In genomic region chr17:62629556-62630364, GRCh38 we compare ENCODE assay signal across 1 cellular context.
TF ChIP-seq lines count a peak whose summit lies in the region.

No MANE protein-coding gene starts in this region.

TF ChIP-seq in HepG2, 621 proteins besides CTCF, POLR2A, EP300 and RAD21 (continued from another document):
- TF ChIP-seq ZNF614 (CRISPR knock-in tag; IDR thresholded peaks at IDR 0.05; ENCODE audit: borderline replicate concordance), result no peak
- no peak for TF ChIP-seq ZNF33B (CRISPR knock-in tag; IDR thresholded peaks at IDR 0.05)
- TF ChIP-seq ZNF180 (CRISPR knock-in tag; IDR thresholded peaks at IDR 0.05; ENCODE audit: borderline replicate concordance, low read depth), result no peak
- TF ChIP-seq SALL2 (CRISPR knock-in tag; IDR thresholded peaks at IDR 0.05), result no peak
- TF ChIP-seq ZNF607 (CRISPR knock-in tag; IDR thresholded peaks at IDR 0.05; ENCODE audit: borderline replicate concordance), result no peak
- no peak for TF ChIP-seq HOXA5 (CRISPR knock-in tag; IDR thresholded peaks at IDR 0.05)
- no peak for TF ChIP-seq HOXD1 (CRISPR knock-in tag; IDR thresholded peaks at IDR 0.05)
- no peak for TF ChIP-seq HOXA3 (CRISPR knock-in tag; IDR thresholded peaks at IDR 0.05)
- no peak for TF ChIP-seq TOE1 (CRISPR knock-in tag; IDR thresholded peaks at IDR 0.05)
